ENCODE assay signal across 17 cellular contexts in genomic region chr6:115796061-115796460, GRCh38.
DNase-seq lines count a peak whose midpoint lies in the region; TF ChIP-seq lines count a peak whose summit lies in the region.
"Had no signal": no experiment of that assay in that cellular context is flagged by ENCODE, and none has a peak within 500 bp of the region (broad histone marks: within the 10 kb centered on the region; RNA-seq: fewer than 3 reads in every experiment).

No MANE protein-coding gene starts in this region.

- no peak overlapping the region for H3K4me3 ChIP-seq in mammary epithelial cell (replicated peaks in 1 of 3; ENCODE audit: insufficient read depth in 1 of 3, low read depth in 2 of 3, low read length in 3 of 3)
- H3K4me3 ChIP-seq in breast epithelium: no peak overlapping the region
- no peak overlapping the region for H3K4me3 ChIP-seq in MG63
- H3K4me3 ChIP-seq: A549 had no signal

- no peaks in the 10 kb centered on the region for H4K20me1 ChIP-seq in mammary epithelial cell (ENCODE audit: insufficient read depth, low read length)

- dilution Hi-C loops in mammary epithelial cell (cut with HindIII; ENCODE audit: low sequenced_read_pairs): no loop called here

- 42% methylated on average over 2 of the region's 2 CpGs for WGBS in mammary epithelial cell (ENCODE audit: low coverage, missing lambda C conversion rate)

- no peak for TF ChIP-seq POLR2A in breast epithelium (IDR thresholded peaks at IDR 0.05)

- H3K36me3 ChIP-seq in mammary epithelial cell (ENCODE audit: insufficient read depth, low read length): no peaks in the 10 kb centered on the region
- no peaks in the 10 kb centered on the region for H3K36me3 ChIP-seq in breast epithelium
- no peaks in the 10 kb centered on the region for H3K36me3 ChIP-seq in MG63

- CTCF ChIA-PET in mammary epithelial cell (lab: Charles Lee; ENCODE audit: low non-redundant PET): no interaction called here

- no peak for TF ChIP-seq CTCF in mammary epithelial cell (conservative IDR thresholded peaks at IDR 0.05 in 1 of 2, IDR thresholded peaks at IDR 0.05 in 1 of 2; ENCODE audit: extremely low read depth in 1 of 2, insufficient read depth in 1 of 2, low read depth in 1 of 2, low read length in 2 of 2)
- TF ChIP-seq CTCF in breast epithelium (IDR thresholded peaks at IDR 0.05): no peak

- no TSS peak for BruUV-seq in mammary epithelial cell (replicated peaks; lab: Mats Ljungman, UMichigan)

- H3K27ac ChIP-seq in mammary epithelial cell (ENCODE audit: insufficient read depth, low read depth, low read length): no peak overlapping the region
- H3K27ac ChIP-seq in breast epithelium: no peak overlapping the region
- H3K27ac ChIP-seq: A549 had no signal

- H3K79me2 ChIP-seq in mammary epithelial cell (ENCODE audit: insufficient read depth, low read length): no peaks in the 10 kb centered on the region

- DNase-seq in mammary epithelial cell: peak; percentile 2
- no peak for DNase-seq in breast epithelium (ENCODE audit: low spot score in 2 of 2)
- peak; percentile 20 for DNase-seq in MG63
- peak; percentile 8 for DNase-seq in kidney glomerular epithelial cell (lab: John Stamatoyannopoulos, UW)
- DNase-seq in C1 segment of cervical spinal cord (lab: John Stamatoyannopoulos, UW): no peak
- DNase-seq in stimulated activated CD4-positive, alpha-beta T cell treated with anti-CD3 and anti-CD28 coated beads, Interleukin-12 subunit alpha, Interleukin-12 subunit beta, amount 100 ng/mL, for 4 hours: no peak
- no peak for DNase-seq in stimulated activated CD4-positive, alpha-beta T cell treated with anti-CD3 and anti-CD28 coated beads, Interleukin-2, amount 100 ng/mL, for 48 hours
- DNase-seq: Caco-2, DMS153, IMR-90, Kasumi-1, NCI-H187 treated with DMSO at 0.1 percent for 48 hours, NCI-H2171, NCI-H446 treated with DMSO at 0.1 percent for 48 hours, NCI-H748 treated with DMSO at 0.1 percent for 48 hours, SHP77 had no signal

- H3K27me3 ChIP-seq in mammary epithelial cell (ENCODE audit: insufficient read depth, low read length): peaks cover 3% of the 10 kb centered on the region
- no peaks in the 10 kb centered on the region for H3K27me3 ChIP-seq in breast epithelium
- no peaks in the 10 kb centered on the region for H3K27me3 ChIP-seq in MG63

- in situ Hi-C loops in mammary epithelial cell (cut with MboI; ENCODE audit: low sequenced_read_pairs in 2 of 2): no loop called here

- H3K9me3 ChIP-seq in mammary epithelial cell (replicated peaks; ENCODE audit: insufficient read depth, low read length): no peaks in the 10 kb centered on the region
- no peaks in the 10 kb centered on the region for H3K9me3 ChIP-seq in breast epithelium
- no peaks in the 10 kb centered on the region for H3K9me3 ChIP-seq in MG63
- H3K9me3 ChIP-seq: A549, Caco-2 had no signal

- intact Hi-C loops in mammary epithelial cell (cut with micrococcal nuclease) (no loop called here), breast epithelium (cut with DNase I; ENCODE audit: low total_unique reads) (no loop called here)

- H3K4me1 ChIP-seq in mammary epithelial cell (ENCODE audit: insufficient read depth, low read length) (no peaks in the 10 kb centered on the region), breast epithelium (no peaks in the 10 kb centered on the region)
- H3K4me1 ChIP-seq: A549, Caco-2 had no signal

- no peak overlapping the region for H2AFZ ChIP-seq in mammary epithelial cell (ENCODE audit: low read depth, low read length)

- no peak overlapping the region for H3K9ac ChIP-seq in mammary epithelial cell (ENCODE audit: insufficient read depth, low read length)

- H3K4me2 ChIP-seq in mammary epithelial cell (ENCODE audit: insufficient read depth, low read depth, low read length): no peak overlapping the region
- H3K4me2 ChIP-seq: A549 had no signal

Comparison
In these comparisons a context has a peak if more than half of its experiments do, and no peak if none do; other contexts are left out.
1. DNase-seq: peak in mammary epithelial cell (single experiment), MG63 (single experiment) and kidney glomerular epithelial cell (single experiment); none in breast epithelium (0 of 2), C1 segment of cervical spinal cord (0 of 14), stimulated activated CD4-positive, alpha-beta T cell treated with anti-CD3 and anti-CD28 coated beads, Interleukin-12 subunit alpha, Interleukin-12 subunit beta, amount 100 ng/mL, for 4 hours (single experiment) and stimulated activated CD4-positive, alpha-beta T cell treated with anti-CD3 and anti-CD28 coated beads, Interleukin-2, amount 100 ng/mL, for 48 hours (0 of 2).